ENCODE assay signal across 31 cellular contexts in the genomic region with DNA sequence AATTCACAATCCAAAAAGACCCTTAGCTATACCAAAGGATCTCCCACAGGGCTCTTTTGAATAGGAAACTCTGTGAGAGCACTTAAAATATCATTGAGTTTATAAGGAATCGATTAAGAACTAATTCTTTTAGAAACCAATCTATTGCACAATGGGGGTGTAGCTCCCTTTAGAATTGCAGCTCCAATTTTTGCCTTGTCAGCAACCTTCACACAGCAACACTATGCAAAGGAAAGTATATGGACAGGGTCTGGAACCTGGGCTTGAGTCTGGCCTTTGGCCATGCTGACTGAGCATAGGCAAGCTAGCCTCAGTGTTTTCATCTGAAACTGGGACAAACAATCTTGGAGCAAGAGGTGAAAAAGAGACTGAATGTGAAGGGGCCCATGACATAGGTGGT. TPM values are rescaled to one million over a fixed set of nuclear protein-coding genes. Genes with fewer than 3 reads are reported as not detected.
"Had no signal": no experiment of that assay in that cellular context is flagged by ENCODE, and none has a peak within 500 bp of the region (broad histone marks: within the 10 kb centered on the region; RNA-seq: fewer than 3 reads in every experiment).

No MANE protein-coding gene starts in this region.

- H3K9me3 ChIP-seq: ovary, psoas muscle, spleen, suprapubic skin, testis, tibial artery, transverse colon, upper lobe of right lung, uterus had no signal

- H3K79me2 ChIP-seq: parathyroid adenoma had no signal

- H2AFZ ChIP-seq: neural progenitor cell, parathyroid adenoma had no signal

- DNase-seq: natural killer cell; occipital lobe; ovary; posterior cingulate gyrus; psoas muscle; right cardiac atrium; spleen; stimulated activated CD4-positive, alpha-beta T cell treated with anti-CD3 and anti-CD28 coated beads, Interleukin-12 subunit alpha, Interleukin-12 subunit beta, amount 100 ng/mL, for 4 hours; stimulated activated CD4-positive, alpha-beta T cell treated with anti-CD3 and anti-CD28 coated beads, Interleukin-1b, Interleukin-23, amount 100 ng/mL, for 48 hours; stimulated activated CD4-positive, alpha-beta T cell treated with anti-CD3 and anti-CD28 coated beads, Interleukin-4, amount 100 ng/mL, for 1 hour; stimulated activated CD4-positive, alpha-beta T cell treated with anti-CD3 and anti-CD28 coated beads, Interleukin-4, amount 100 ng/mL, for 4 hours; stimulated activated CD8-positive, alpha-beta memory T cell treated with anti-CD3 and anti-CD28 coated beads, Interleukin-4, amount 100 ng/mL, for 48 hours; stimulated activated naive CD4-positive, alpha-beta T cell; stimulated activated naive CD8-positive, alpha-beta T cell treated with anti-CD3 and anti-CD28 coated beads, Interleukin-15, amount 100 ng/mL, for 72 hours; stimulated activated naive CD8-positive, alpha-beta T cell treated with anti-CD3 and anti-CD28 coated beads, Interleukin-15, Interleukin-2, amounts not matched to agents 100 U/mL and 50 U/mL, for 24 hours; substantia nigra; testis; tibial artery; transverse colon; upper lobe of right lung; uterus had no signal

- H3K4me2 ChIP-seq: neural progenitor cell had no signal

- ATAC-seq: natural killer cell; psoas muscle; right cardiac atrium; sciatic nerve; stimulated activated memory B cell treated with anti-CD40 and anti-IgM and Interleukin-4, amounts not matched to agents 10 μg/mL and 1 μg/mL and 100 μg/mL, for 72 hours; stimulated activated naive CD8-positive, alpha-beta T cell treated with anti-CD3 and anti-CD28 coated beads, Interleukin-15, amount 100 ng/mL, for 72 hours; stimulated activated naive CD8-positive, alpha-beta T cell treated with anti-CD3 and anti-CD28 coated beads, Interleukin-15, Interleukin-2, amounts not matched to agents 100 U/mL and 50 U/mL, for 24 hours; upper lobe of right lung had no signal

- H3K36me3 Mint-ChIP-seq: natural killer cell; neural progenitor cell; stimulated activated memory B cell treated with anti-CD40 and anti-IgM and Interleukin-4, amounts not matched to agents 10 μg/mL and 1 μg/mL and 100 μg/mL, for 72 hours; type B pancreatic cell had no signal

- H3K4me1 Mint-ChIP-seq: natural killer cell; nephron; neural progenitor cell; stimulated activated memory B cell treated with anti-CD40 and anti-IgM and Interleukin-4, amounts not matched to agents 10 μg/mL and 1 μg/mL and 100 μg/mL, for 72 hours; stimulated activated naive CD8-positive, alpha-beta T cell treated with anti-CD3 and anti-CD28 coated beads, Interleukin-15, amount 100 ng/mL, for 72 hours had no signal

- H3K27me3 ChIP-seq: neural progenitor cell, ovary, suprapubic skin, testis, transverse colon, uterus had no signal

- H3K9ac ChIP-seq: neural progenitor cell, parathyroid adenoma had no signal

- H3K4me3 Mint-ChIP-seq: natural killer cell; nephron; neural progenitor cell; stimulated activated memory B cell treated with anti-CD40 and anti-IgM and Interleukin-4, amounts not matched to agents 10 μg/mL and 1 μg/mL and 100 μg/mL, for 72 hours; stimulated activated naive CD8-positive, alpha-beta T cell treated with anti-CD3 and anti-CD28 coated beads, Interleukin-15, amount 100 ng/mL, for 72 hours; type B pancreatic cell had no signal

- H3K27ac Mint-ChIP-seq: natural killer cell; nephron; neural progenitor cell; progenitor cell of endocrine pancreas; stimulated activated memory B cell treated with anti-CD40 and anti-IgM and Interleukin-4, amounts not matched to agents 10 μg/mL and 1 μg/mL and 100 μg/mL, for 72 hours; stimulated activated naive CD8-positive, alpha-beta T cell treated with anti-CD3 and anti-CD28 coated beads, Interleukin-15, amount 100 ng/mL, for 72 hours; type B pancreatic cell had no signal

- H3K4me3 ChIP-seq: neural progenitor cell, ovary, psoas muscle, skin epidermis, smooth muscle cell, spleen, suprapubic skin, testis, tibial artery, transverse colon, upper lobe of right lung, uterus had no signal

- H3K4me1 ChIP-seq: neural progenitor cell, parathyroid adenoma, psoas muscle, spleen, suprapubic skin, testis, tibial artery, transverse colon, upper lobe of right lung, uterus had no signal

- H3K27ac ChIP-seq: neural progenitor cell, ovary, parathyroid adenoma, psoas muscle, skin epidermis, spleen, suprapubic skin, testis, tibial artery, transverse colon, upper lobe of right lung, uterus had no signal

- H3K36me3 ChIP-seq: neural progenitor cell, ovary, spleen, suprapubic skin, tibial artery, transverse colon, upper lobe of right lung, uterus had no signal

- H3K9me3 Mint-ChIP-seq: natural killer cell; nephron; neural progenitor cell; stimulated activated memory B cell treated with anti-CD40 and anti-IgM and Interleukin-4, amounts not matched to agents 10 μg/mL and 1 μg/mL and 100 μg/mL, for 72 hours; stimulated activated naive CD8-positive, alpha-beta T cell treated with anti-CD3 and anti-CD28 coated beads, Interleukin-15, amount 100 ng/mL, for 72 hours; type B pancreatic cell had no signal

RNA-seq across cellular contexts. Expression of a gene that starts 17.2 kb away (rescaled TPM):
- total RNA-seq: natural killer cell had no signal
- polyA plus RNA-seq: smooth muscle cell had no signal
